ENCODE assay signal across 8 cellular contexts in the genomic region with DNA sequence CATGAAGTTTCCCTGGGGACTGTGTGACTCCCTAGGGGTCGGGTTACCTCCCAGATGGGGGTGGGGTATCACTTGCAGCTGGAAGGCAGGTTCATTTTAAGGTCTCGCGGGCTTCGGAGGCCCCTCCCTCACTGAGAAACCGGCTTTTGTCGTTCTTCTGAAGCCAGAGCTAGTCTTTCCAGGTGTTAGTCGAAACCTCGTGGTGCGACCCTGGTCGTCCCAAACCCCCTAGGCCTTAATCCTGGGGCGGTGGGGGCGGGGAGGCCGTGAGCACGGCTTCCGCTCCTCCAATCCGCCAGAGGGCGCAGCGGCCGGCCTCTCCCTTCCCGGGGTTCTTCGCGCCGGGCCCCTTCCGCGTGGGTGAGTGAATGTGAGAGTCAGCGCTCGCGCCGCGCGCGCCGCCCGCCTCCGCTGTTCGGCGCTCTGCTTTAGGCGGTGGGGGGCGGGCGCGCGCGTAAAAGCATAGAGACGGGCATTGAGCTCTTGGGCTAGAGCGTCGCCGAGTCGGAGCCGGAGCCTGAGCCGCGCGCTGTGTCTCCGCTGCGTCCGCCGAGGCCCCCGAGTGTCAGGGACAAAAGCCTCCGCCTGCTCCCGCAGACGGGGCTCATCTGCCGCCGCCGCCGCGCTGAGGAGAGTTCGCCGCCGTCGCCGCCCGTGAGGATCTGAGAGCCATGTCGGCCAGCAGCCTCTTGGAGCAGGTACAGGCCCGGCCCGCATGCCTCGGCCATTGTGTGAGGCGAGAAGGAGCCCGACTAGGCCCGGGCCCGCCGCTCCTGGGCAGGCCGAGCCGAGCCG. TPM values are rescaled to one million over a fixed set of nuclear protein-coding genes. Genes with fewer than 3 reads are reported as not detected.
DNase-seq lines count a peak whose midpoint lies in the region; ATAC-seq and TF ChIP-seq lines count a peak whose summit lies in the region.

YTHDF2 (plus strand) TSS at position 491 of the 795 bp plus-strand sequence; CDS start at position 672, 181 bp downstream.

- CTCF ChIA-PET in activated B cell treated with CpG ODN at 0.5 μM for 24 hours (lab: Charles Lee), result interaction anchor here (0.6 to 2.1 kb wide), 18 partner anchors 9 to 445 kb away, joined by 3 to 19 read pairs (median 4); partner anchors contain the start of genes GMEB1, MED18, RCC1 and RNU11

- H3K27ac Mint-ChIP-seq in activated B cell treated with CpG ODN at 0.5 μM for 24 hours, result peak within 1 kb of the TSS; percentile 91

- H3K9me3 Mint-ChIP-seq in activated B cell treated with CpG ODN at 0.5 μM for 24 hours, result no peaks in the 10 kb centered on the region

- DNase-seq in AG08396 (ENCODE audit: low spot score), result peak; percentile 96
- DNase-seq in NCI-H226, result peak; percentile 94
- DNase-seq in activated B cell treated with CpG ODN at 0.5 μM for 24 hours, result peak; percentile 96
- DNase-seq in caudate nucleus (lab: John Stamatoyannopoulos, UW), result peak in 60 of 61 donors; percentile 55 to 97 (median 93)
- DNase-seq in inferior parietal cortex (ENCODE audit: extremely low spot score), result peak; percentile 94
- peak; percentile 95 to 98 for DNase-seq in stimulated activated CD4-positive, alpha-beta T cell treated with anti-CD3 and anti-CD28 coated beads, Interleukin-12 subunit alpha, Interleukin-12 subunit beta, amount 100 ng/mL, for 24 hours (ENCODE audit: low read depth in 2 of 2)

- ATAC-seq in GM18909 (IDR thresholded peaks at IDR 0.05; ENCODE audit: poor library complexity, unreplicated experiment), result peak; percentile 90
- peak; percentile 91 for ATAC-seq in HG03175 (IDR thresholded peaks at IDR 0.05; ENCODE audit: unreplicated experiment)
- peak; percentile 93 for ATAC-seq in activated B cell treated with CpG ODN at 0.5 μM for 24 hours (ENCODE audit: low read depth)

- H3K27ac ChIP-seq in caudate nucleus (ENCODE audit: low read depth, low read length), result peak within 1 kb of the TSS; percentile 83

- H3K36me3 Mint-ChIP-seq in activated B cell treated with CpG ODN at 0.5 μM for 24 hours (ENCODE audit: low read depth), result peaks cover 39% of the 10 kb centered on the region

- no peaks in the 10 kb centered on the region for H3K27me3 Mint-ChIP-seq in activated B cell treated with CpG ODN at 0.5 μM for 24 hours

- intact Hi-C loops in activated B cell treated with CpG ODN at 0.5 μM for 24 hours (cut with micrococcal nuclease), result loop anchor here (1.0 to 5.0 kb wide), 10 partner anchors 67 to 964 kb away; partner anchors contain the start of genes PHACTR4, RNU11, SRSF4 and STX12

- TF ChIP-seq CTCF in activated B cell treated with CpG ODN at 0.5 μM for 24 hours (IDR thresholded peaks at IDR 0.05), result peak; percentile 83

- peaks cover 30% of the 10 kb centered on the region for H3K4me1 Mint-ChIP-seq in activated B cell treated with CpG ODN at 0.5 μM for 24 hours

- H3K4me3 Mint-ChIP-seq in activated B cell treated with CpG ODN at 0.5 μM for 24 hours, result peak within 1 kb of the TSS; percentile 96

- POLR2A ChIA-PET in activated B cell treated with CpG ODN at 0.5 μM for 24 hours (lab: Charles Lee), result interaction anchor here (0.5 to 5.1 kb wide), 39 partner anchors 9 to 649 kb away, joined by 3 to 132 read pairs (median 5); partner anchors contain the start of genes ATP5IF1, EYA3, GMEB1 and MED18

RNA-seq across cellular contexts. Expression of gene YTHDF2, which starts in this region (rescaled TPM):
- total RNA-seq in activated B cell treated with CpG ODN at 0.5 μM for 24 hours, result 70.6 and 81.2 TPM in 2 replicates

Comparison
In these comparisons a context has a peak if more than half of its experiments do, and no peak if none do; other contexts are left out.
1. Peak in every context shown above with its lines: DNase-seq, ATAC-seq and H3K27ac ChIP-seq.